9 cellular contexts compared by ENCODE assay signal in genomic region chr6:139271056-139271455, GRCh38. TPM values are rescaled to one million over a fixed set of nuclear protein-coding genes. Genes with fewer than 3 reads are reported as not detected.
DNase-seq lines count a peak whose midpoint lies in the region; ATAC-seq and TF ChIP-seq lines count a peak whose summit lies in the region.
"Had no signal": no experiment of that assay in that cellular context is flagged by ENCODE, and none has a peak within 500 bp of the region (broad histone marks: within the 10 kb centered on the region; RNA-seq: fewer than 3 reads in every experiment).

No MANE protein-coding gene starts in this region.

- H3K4me1 ChIP-seq in Peyer's patch = no peaks in the 10 kb centered on the region

- DNase-seq in Peyer's patch (peak in 2 of 3 donors; percentile 76 to 84), pons (ENCODE audit: low spot score) (peak; percentile 54), SHP77 (lab: John Stamatoyannopoulos, UW) (no peak), DMS79 (lab: John Stamatoyannopoulos, UW) (no peak)
- DNase-seq in activated naive CD4-positive, alpha-beta T cell treated with anti-CD3 and anti-CD28 coated beads, Interleukin-2, amount 50 U/mL, for 72 hours (ENCODE audit: low spot score in 2 of 2) = no peak
- DNase-seq in effector CD8-positive, alpha-beta T cell (lab: John Stamatoyannopoulos, UW) = no peak
- DNase-seq: activated CD4-positive, CD25-positive, alpha-beta regulatory T cell treated with anti-CD3 and anti-CD28 coated beads, Interleukin-2, amount 50 U/mL, for 72 hours had no signal

- TF ChIP-seq CTCF in Peyer's patch (IDR thresholded peaks at IDR 0.05) = no peak

- no peaks in the 10 kb centered on the region for H3K27me3 ChIP-seq in Peyer's patch

- H3K9me3 ChIP-seq in Peyer's patch = no peaks in the 10 kb centered on the region

- H3K27ac ChIP-seq in Peyer's patch = peak overlapping the region in 2 of 4 donors; percentile 44 to 67

- no peaks in the 10 kb centered on the region for H3K36me3 Mint-ChIP-seq in activated naive CD4-positive, alpha-beta T cell treated with anti-CD3 and anti-CD28 coated beads, Interleukin-2, amount 50 U/mL, for 72 hours

- H3K27ac Mint-ChIP-seq in activated naive CD4-positive, alpha-beta T cell treated with anti-CD3 and anti-CD28 coated beads, Interleukin-2, amount 50 U/mL, for 72 hours = no peak overlapping the region

- H3K9me3 Mint-ChIP-seq in activated naive CD4-positive, alpha-beta T cell treated with anti-CD3 and anti-CD28 coated beads, Interleukin-2, amount 50 U/mL, for 72 hours = peaks cover 0 to 5% of the 10 kb centered on the region in 2 donors

- peak; percentile 88 for ATAC-seq in GM18909 (IDR thresholded peaks at IDR 0.05; ENCODE audit: poor library complexity, unreplicated experiment)
- ATAC-seq in HG02840 (IDR thresholded peaks at IDR 0.05; ENCODE audit: low FRiP score, unreplicated experiment) = peak; percentile 77
- no peak for ATAC-seq in activated naive CD4-positive, alpha-beta T cell treated with anti-CD3 and anti-CD28 coated beads, Interleukin-2, amount 50 U/mL, for 72 hours

- no peak for TF ChIP-seq POLR2A in Peyer's patch (IDR thresholded peaks at IDR 0.05)

- no peaks in the 10 kb centered on the region for H3K36me3 ChIP-seq in Peyer's patch

- H3K4me3 ChIP-seq in Peyer's patch = no peak overlapping the region

RNA-seq across cellular contexts. Expression of gene TXLNB, which starts 20.7 kb away (rescaled TPM):
- total RNA-seq in Peyer's patch = 1 to 10 TPM in 2 of 4 donors, under 1 TPM in 1, not detected in 1; 0.54 to 1.7 (median 1.0) TPM
- total RNA-seq in activated naive CD4-positive, alpha-beta T cell treated with anti-CD3 and anti-CD28 coated beads, Interleukin-2, amount 50 U/mL, for 72 hours = under 1 TPM; 0.31 to 0.32 TPM

Comparison
In these comparisons a context has a peak if more than half of its experiments do, and no peak if none do; other contexts are left out.
1. ATAC-seq: peak in GM18909 (single experiment) and HG02840 (single experiment); none in activated naive CD4-positive, alpha-beta T cell treated with anti-CD3 and anti-CD28 coated beads, Interleukin-2, amount 50 U/mL, for 72 hours (0 of 2).
2. DNase-seq: peak in Peyer's patch (2 of 3) and pons (single experiment); none in SHP77 (0 of 2), activated naive CD4-positive, alpha-beta T cell treated with anti-CD3 and anti-CD28 coated beads, Interleukin-2, amount 50 U/mL, for 72 hours (0 of 2), effector CD8-positive, alpha-beta T cell (single experiment) and DMS79 (single experiment).